ENCODE assay signal across 1 cellular context in the genomic region with DNA sequence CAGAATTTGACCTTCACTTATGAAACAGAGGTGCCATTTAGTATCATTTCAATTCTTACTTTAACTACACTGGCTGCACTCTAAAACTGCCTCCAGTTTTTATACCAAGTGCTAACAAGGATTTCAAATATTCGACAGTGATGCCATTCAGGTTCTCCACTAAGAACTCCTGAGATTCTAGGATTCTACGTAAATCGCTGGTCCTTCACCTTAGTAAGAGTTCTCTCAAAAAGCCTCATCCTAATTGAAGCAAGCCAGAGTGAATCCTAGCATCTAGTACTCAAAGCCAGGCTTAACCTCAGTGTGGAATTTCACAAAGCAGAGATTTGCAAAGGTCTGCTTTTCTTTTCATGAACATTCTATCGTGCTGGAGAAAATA.
TF ChIP-seq lines count a peak whose summit lies in the region.

No MANE protein-coding gene starts in this region.

TF ChIP-seq in GM23338, 12 proteins besides CTCF, POLR2A, EP300 and RAD21 (continued from another document):
- TF ChIP-seq ZNF462 (CRISPR knock-in tag; IDR thresholded peaks at IDR 0.05) (no peak), CREB1 (CRISPR knock-in tag; IDR thresholded peaks at IDR 0.05; ENCODE audit: low read depth) (no peak), EZH2phosphoT487 (IDR thresholded peaks at IDR 0.05; ENCODE audit: unreplicated experiment) (no peak), ZNF114 (CRISPR knock-in tag; IDR thresholded peaks at IDR 0.05) (no peak), JUNB (IDR thresholded peaks at IDR 0.05; ENCODE audit: unreplicated experiment) (no peak), REST (IDR thresholded peaks at IDR 0.05; ENCODE audit: unreplicated experiment) (no peak)
